14 cellular contexts compared by ENCODE assay signal in genomic region chr20:53645582-53645897, GRCh38.
"Had no signal": no experiment of that assay in that cellular context is flagged by ENCODE, and none has a peak within 500 bp of the region (broad histone marks: within the 10 kb centered on the region; RNA-seq: fewer than 3 reads in every experiment).

No MANE protein-coding gene starts in this region.

- ATAC-seq: activated CD8-positive, alpha-beta memory T cell treated with anti-CD3 and anti-CD28 coated beads, Interleukin-2, amount 10 ng/mL, durations not matched to agents 7 days and 5 days; left cardiac atrium had no signal

- H3K36me3 ChIP-seq: esophagus squamous epithelium, stomach, vagina had no signal

- H3K27ac Mint-ChIP-seq: activated CD8-positive, alpha-beta memory T cell treated with anti-CD3 and anti-CD28 coated beads, Interleukin-2, amount 10 ng/mL, durations not matched to agents 7 days and 5 days; activated T-cell treated with anti-CD3 and anti-CD28 coated beads, Interleukin-2, amount 50 U/mL, for 24 hours; nephron had no signal

- H3K27ac ChIP-seq: esophagus squamous epithelium, stomach, vagina had no signal

- DNase-seq: activated CD8-positive, alpha-beta memory T cell treated with anti-CD3 and anti-CD28 coated beads, Interleukin-2, amount 10 ng/mL, durations not matched to agents 7 days and 5 days; activated T-cell treated with anti-CD3 and anti-CD28 coated beads, Interleukin-2, amount 50 U/mL, for 24 hours; esophagus squamous epithelium; foreskin fibroblast; glutamatergic neuron; left cardiac atrium; stimulated activated CD4-positive, alpha-beta T cell treated with anti-CD3 and anti-CD28 coated beads, Interleukin-12 subunit alpha, Interleukin-12 subunit beta, amount 100 ng/mL, for 4 hours; stimulated activated CD4-positive, alpha-beta T cell treated with anti-CD3 and anti-CD28 coated beads, Interleukin-2, amount 100 ng/mL, for 48 hours; stimulated activated CD8-positive, alpha-beta memory T cell treated with anti-CD3 and anti-CD28 coated beads, Interleukin-4, amount 100 ng/mL, for 48 hours; stomach had no signal

- H3K9me3 Mint-ChIP-seq: activated T-cell treated with anti-CD3 and anti-CD28 coated beads, Interleukin-2, amount 50 U/mL, for 24 hours; nephron; T-helper 2 cell treated with Interferon-gamma antibody and Interleukin-4, amounts not matched to agents 5 μg/mL and 100 μg/mL, for 36 hours had no signal

- H3K27me3 ChIP-seq: esophagus squamous epithelium, stomach, vagina had no signal

- H3K9me3 ChIP-seq: esophagus squamous epithelium, stomach, vagina had no signal

- H3K4me3 Mint-ChIP-seq: activated CD8-positive, alpha-beta memory T cell treated with anti-CD3 and anti-CD28 coated beads, Interleukin-2, amount 10 ng/mL, durations not matched to agents 7 days and 5 days; activated T-cell treated with anti-CD3 and anti-CD28 coated beads, Interleukin-2, amount 50 U/mL, for 24 hours; nephron; T-helper 2 cell treated with Interferon-gamma antibody and Interleukin-4, amounts not matched to agents 5 μg/mL and 100 μg/mL, for 36 hours had no signal

- H3K4me3 ChIP-seq: esophagus squamous epithelium, lung, stomach, vagina had no signal

- H3K27me3 Mint-ChIP-seq: activated CD8-positive, alpha-beta memory T cell treated with anti-CD3 and anti-CD28 coated beads, Interleukin-2, amount 10 ng/mL, durations not matched to agents 7 days and 5 days; activated T-cell treated with anti-CD3 and anti-CD28 coated beads, Interleukin-2, amount 50 U/mL, for 24 hours had no signal
